Comparison of ENCODE assay signal across 8 cellular contexts in the genomic region with DNA sequence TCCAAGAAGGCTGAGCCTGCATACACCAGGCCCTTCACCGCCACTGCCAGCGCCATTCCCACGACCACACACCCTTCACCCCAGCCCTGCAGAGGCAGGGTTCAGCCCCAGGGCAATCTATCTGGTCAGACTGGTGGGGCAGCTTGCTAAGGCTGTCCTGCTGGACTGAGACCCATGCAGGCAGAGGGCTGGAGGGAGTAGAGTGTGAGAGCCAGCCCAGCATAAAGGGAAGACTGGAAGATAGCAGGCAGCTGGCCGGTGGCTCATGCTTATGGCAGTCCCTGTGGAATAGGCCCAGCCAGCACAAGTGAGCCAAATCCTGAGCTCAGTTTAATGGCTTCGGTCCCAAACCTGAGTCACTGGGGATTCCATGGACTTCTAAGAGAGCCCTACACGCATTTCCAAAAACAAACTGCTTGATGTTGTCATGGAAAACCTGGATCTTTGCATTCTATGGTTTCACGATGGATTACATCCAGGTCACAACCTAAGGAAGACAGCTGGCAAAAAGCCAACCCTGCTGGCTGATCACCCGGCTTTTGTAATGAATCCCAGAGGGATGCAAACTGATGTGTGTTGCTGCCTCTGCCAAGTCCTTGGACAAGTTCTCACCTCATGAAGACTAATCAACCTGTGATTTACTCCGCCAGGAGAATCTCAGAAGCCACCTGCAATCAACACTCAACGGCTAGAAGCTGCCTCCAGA.
DNase-seq lines count a peak whose midpoint lies in the region; ATAC-seq, FAIRE-seq and TF ChIP-seq lines count a peak whose summit lies in the region.

No MANE protein-coding gene starts in this region.

- H2BK12ac ChIP-seq in H9 (ENCODE audit: insufficient read length, low read depth, low read length), result no peak overlapping the region

- WGBS in H9 (ENCODE audit: extremely low coverage, insufficient read length, low lambda C conversion rate), result no CpG with 5 or more reads among the region's 10 CpGs

- no peak overlapping the region for H2BK5ac ChIP-seq in H9 (ENCODE audit: insufficient read length, low read length)

- H3K4me1 Mint-ChIP-seq in H9, result peaks cover 43 to 48% of the 10 kb centered on the region in 2 experiments

- no peak overlapping the region for H3K23ac ChIP-seq in H9 (ENCODE audit: insufficient read length, low read depth, low read length)

- H3K79me1 ChIP-seq in H9 (ENCODE audit: insufficient read depth, low read depth, low read length, poor library complexity, severe bottlenecking), result no peaks in the 10 kb centered on the region

- H4K20me1 ChIP-seq in H9 (ENCODE audit: control insufficient read depth, insufficient read depth, insufficient read length) (no peaks in the 10 kb centered on the region), osteoblast (ENCODE audit: insufficient read depth, low read length) (no peaks in the 10 kb centered on the region)

- H3K4me2 ChIP-seq in H9 (ENCODE audit: insufficient read depth, insufficient read length, low read length), result no peak overlapping the region
- peak overlapping the region; percentile 22 for H3K4me2 ChIP-seq in osteoblast (ENCODE audit: insufficient read depth, low read length)

- H3T11ph ChIP-seq in H9 (ENCODE audit: low read length), result no peak overlapping the region

- no peak overlapping the region for H3K9ac ChIP-seq in H9 (ENCODE audit: extremely low read depth, insufficient read length, low read length)

- no peaks in the 10 kb centered on the region for H3K23me2 ChIP-seq in H9 (ENCODE audit: insufficient read length, low read depth, low read length, poor library complexity, severe bottlenecking)

- H3K4me3 Mint-ChIP-seq in H9, result no peak overlapping the region

- H2BK20ac ChIP-seq in H9 (ENCODE audit: low read depth, low read length, poor library complexity, severe bottlenecking), result no peak overlapping the region

- FAIRE-seq in RCC 7860 (lab: Jason Lieb, UNC), result no peak

- H3K9me3 Mint-ChIP-seq in H9, result no peaks in the 10 kb centered on the region

- POLR2A ChIA-PET in GM10248 (lab: Yijun Ruan, JAX), result no interaction called here

- no peak for ATAC-seq in GM18873 (IDR thresholded peaks at IDR 0.05; ENCODE audit: low FRiP score, unreplicated experiment)

- H3K79me2 ChIP-seq in H9 (ENCODE audit: insufficient read depth, low read length), result no peaks in the 10 kb centered on the region; the same call in 1 of the 2 replicates
- peaks cover 36% of the 10 kb centered on the region for H3K79me2 ChIP-seq in osteoblast (ENCODE audit: insufficient read depth, low read length)

- H3K27ac Mint-ChIP-seq in H9, result peak overlapping the region in 2 of 3 experiments; percentile 66 to 90; a peak in 5 of 7 replicates

- H3K4me3 ChIP-seq in fibroblast of villous mesenchyme (ENCODE audit: low read depth, low read length) (no peak overlapping the region), osteoblast (ENCODE audit: insufficient read depth, low read length) (no peak overlapping the region)

- H4K8ac ChIP-seq in H9 (replicated peaks; ENCODE audit: insufficient read length, low read depth, low read length), result no peak overlapping the region

- DNase-seq in H9 (no peak), RCC 7860 (ENCODE audit: low spot score) (peak; percentile 72), fibroblast of villous mesenchyme (ENCODE audit: low read depth) (peak; percentile 94), osteoblast (ENCODE audit: insufficient read length, low spot score, missing footprints) (peak; percentile 98), COLO829 (ENCODE audit: low spot score) (no peak), GM10248 (ENCODE audit: extremely low spot score) (no peak)
- DNase-seq in activated T-cell treated with anti-CD3 and anti-CD28 coated beads, Interleukin-2, amount 50 U/mL, for 1 hour, result no peak

- H3K9me3 ChIP-seq in H9 (ENCODE audit: control insufficient read depth, low read depth, low read length) (no peaks in the 10 kb centered on the region), osteoblast (ENCODE audit: low read depth, low read length) (no peaks in the 10 kb centered on the region)

- H3K56ac ChIP-seq in H9 (ENCODE audit: insufficient read length, low read depth, low read length), result no peak overlapping the region

- no peak overlapping the region for H3K4ac ChIP-seq in H9 (ENCODE audit: low read depth, low read length)

- H3K18ac ChIP-seq in H9 (ENCODE audit: insufficient read length, low read depth, low read length), result no peak overlapping the region

- CTCF ChIA-PET in GM10248 (lab: Yijun Ruan, JAX), result interaction anchor here (0.6 to 1.1 kb wide), 4 partner anchors 8 to 86 kb away, joined by 3 read pairs; no protein-coding TSS in a partner anchor

- H2AFZ ChIP-seq in H9 (ENCODE audit: low read length) (no peak overlapping the region), osteoblast (ENCODE audit: low read length) (no peak overlapping the region)

- no peak overlapping the region for H2BK120ac ChIP-seq in H9 (ENCODE audit: low read depth, low read length, poor library complexity, severe bottlenecking)

- H3K36me3 Mint-ChIP-seq in H9 (ENCODE audit: insufficient read depth in 1 of 3, low read depth in 3 of 3), result peaks cover 0 to 14% (median 2%) of the 10 kb centered on the region in 3 experiments; a peak in 3 of 7 replicates

- H2AK5ac ChIP-seq in H9 (ENCODE audit: insufficient read length, low read length), result no peak overlapping the region

- no peak overlapping the region for H3K14ac ChIP-seq in H9 (ENCODE audit: insufficient read depth, low read length)

- no peaks in the 10 kb centered on the region for H3K27me3 Mint-ChIP-seq in H9 (ENCODE audit: low read depth)

- H3K27me3 ChIP-seq in H9 (ENCODE audit: insufficient read depth, low read length) (no peaks in the 10 kb centered on the region), osteoblast (ENCODE audit: insufficient read depth, low read length) (no peaks in the 10 kb centered on the region)

- H4K91ac ChIP-seq in H9 (ENCODE audit: insufficient read length, low read depth, low read length), result no peak overlapping the region

- H3K4me1 ChIP-seq in H9 (ENCODE audit: insufficient read depth, low read length) (peaks cover 6% of the 10 kb centered on the region; the same call in 1 of the 2 replicates), osteoblast (ENCODE audit: insufficient read depth, low read length) (peaks cover 78% of the 10 kb centered on the region)

- TF ChIP-seq CTCF in H9 (conservative IDR thresholded peaks at IDR 0.05) (no peak), fibroblast of villous mesenchyme (IDR thresholded peaks at IDR 0.05; ENCODE audit: insufficient read depth, low read depth, low read length) (no peak), osteoblast (IDR thresholded peaks at IDR 0.05; ENCODE audit: extremely low read depth, low read depth, low read length) (no peak), GM10248 (IDR thresholded peaks at IDR 0.05; ENCODE audit: control extremely low read depth, extremely low read depth, low read depth, missing control alignments) (no peak)

- no peak overlapping the region for H4K5ac ChIP-seq in H9 (ENCODE audit: insufficient read length, low read depth, low read length)

- no peak overlapping the region for H2BK15ac ChIP-seq in H9 (ENCODE audit: low read depth, low read length)

- no peak overlapping the region for H3K27ac ChIP-seq in H9 (ENCODE audit: insufficient read length, low read depth, low read length)
- H3K27ac ChIP-seq in osteoblast (ENCODE audit: low read depth, low read length), result peak overlapping the region; percentile 91

- H3K36me3 ChIP-seq in osteoblast (ENCODE audit: insufficient read depth, low read length), result no peaks in the 10 kb centered on the region

Comparison
In these comparisons a context has a peak if more than half of its experiments do, and no peak if none do; other contexts are left out.
1. DNase-seq: peak in RCC 7860 (single experiment), fibroblast of villous mesenchyme (single experiment) and osteoblast (single experiment); none in H9 (single experiment), activated T-cell treated with anti-CD3 and anti-CD28 coated beads, Interleukin-2, amount 50 U/mL, for 1 hour (single experiment), COLO829 (single experiment) and GM10248 (single experiment).